ENCODE assay signal across 1 cellular context in the genomic region with DNA sequence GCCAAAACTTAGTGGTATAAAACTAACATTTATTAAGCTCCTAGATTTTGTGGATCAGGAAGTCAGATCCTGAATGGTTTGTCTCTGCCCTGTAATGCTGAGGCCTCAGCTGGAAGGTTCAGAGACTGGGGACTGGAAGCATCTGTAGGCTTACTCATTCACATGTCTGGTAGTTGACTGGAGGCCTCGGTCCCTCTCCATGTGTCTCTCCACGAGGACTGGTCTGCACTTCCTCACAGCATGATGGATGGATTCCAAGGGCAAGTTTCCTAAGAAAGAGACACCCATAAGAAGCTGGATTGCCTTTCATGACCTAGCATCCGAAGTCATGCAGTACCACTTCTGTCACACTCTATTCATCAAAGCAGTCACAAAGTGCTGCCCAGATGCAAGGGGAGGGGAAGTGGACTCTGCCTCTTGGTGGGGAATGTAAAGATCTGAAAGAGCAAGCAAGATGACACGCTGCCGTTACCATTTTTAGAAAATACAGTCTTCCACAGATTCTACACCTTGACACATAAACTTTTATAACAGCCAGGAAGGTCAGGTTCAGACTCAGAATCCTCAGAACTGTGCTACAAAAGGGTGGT.
A peak's percentile ranks its signal among the peaks of the same experiment; 100 is the strongest.
TF ChIP-seq lines count a peak whose summit lies in the region.

No MANE protein-coding gene starts in this region.

TF ChIP-seq in liver, 16 proteins besides CTCF, POLR2A, EP300 and RAD21 (continued from another document):
- TF ChIP-seq, protein P1, sequence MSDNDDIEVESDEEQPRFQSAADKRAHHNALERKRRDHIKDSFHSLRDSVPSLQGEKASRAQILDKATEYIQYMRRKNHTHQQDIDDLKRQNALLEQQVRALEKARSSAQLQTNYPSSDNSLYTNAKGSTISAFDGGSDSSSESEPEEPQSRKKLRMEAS (IDR thresholded peaks at IDR 0.05): peak; percentile 23
- no peak for TF ChIP-seq HNF4A (conservative IDR thresholded peaks at IDR 0.05)
